ENCODE assay signal across 1 cellular context in the genomic region with DNA sequence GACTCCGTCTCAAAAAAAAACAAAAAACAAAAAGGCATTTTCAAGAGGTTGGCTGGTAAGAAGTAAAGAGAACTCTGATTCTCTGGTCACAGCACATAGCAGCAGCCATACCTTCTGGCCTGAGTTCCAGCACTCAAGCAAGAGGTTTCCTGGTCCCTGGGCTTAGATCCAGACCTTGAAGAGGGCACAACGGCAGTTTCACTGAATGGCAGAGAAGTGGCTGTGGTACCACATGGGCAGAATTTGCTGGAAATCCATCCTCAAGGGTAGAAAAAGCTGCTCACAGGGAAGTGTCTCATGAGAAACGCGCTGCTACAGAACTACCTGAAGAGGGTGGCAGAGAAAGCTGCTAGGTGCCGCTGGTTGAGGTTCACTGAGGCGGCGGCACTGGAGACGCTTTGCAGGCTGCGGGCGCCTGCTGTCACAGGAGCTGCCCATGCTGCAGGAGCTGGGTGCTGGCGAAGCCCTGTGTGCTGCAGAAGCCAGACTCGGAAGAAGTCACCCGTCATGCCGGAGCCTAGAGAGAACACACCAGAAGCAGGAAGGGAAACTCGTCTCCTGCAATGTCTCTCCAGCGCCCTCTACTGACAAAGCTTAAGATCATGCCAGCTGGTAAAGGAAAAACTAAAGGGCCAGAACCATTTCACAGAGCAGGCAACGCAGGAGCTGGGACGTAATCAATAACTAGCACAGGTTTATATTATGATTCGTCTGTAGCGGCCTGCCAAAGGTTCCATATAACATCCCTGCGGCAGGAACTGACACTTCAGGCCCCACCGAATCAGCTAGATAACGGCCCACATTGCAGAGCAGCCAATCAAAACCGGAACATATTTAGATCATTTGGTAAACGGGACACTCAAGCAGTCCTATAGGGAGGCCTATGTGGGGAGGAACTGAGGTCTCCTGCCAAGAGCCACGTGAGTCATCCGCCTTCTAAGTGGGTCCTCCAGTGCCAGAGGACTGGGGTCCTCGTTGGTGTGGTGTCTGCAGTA.
TF ChIP-seq lines count a peak whose summit lies in the region.

No MANE protein-coding gene starts in this region.

TF ChIP-seq in K562, 482 proteins besides CTCF, POLR2A, EP300 and RAD21 (continued from another document and continues in another):
- TF ChIP-seq, protein P1, sequence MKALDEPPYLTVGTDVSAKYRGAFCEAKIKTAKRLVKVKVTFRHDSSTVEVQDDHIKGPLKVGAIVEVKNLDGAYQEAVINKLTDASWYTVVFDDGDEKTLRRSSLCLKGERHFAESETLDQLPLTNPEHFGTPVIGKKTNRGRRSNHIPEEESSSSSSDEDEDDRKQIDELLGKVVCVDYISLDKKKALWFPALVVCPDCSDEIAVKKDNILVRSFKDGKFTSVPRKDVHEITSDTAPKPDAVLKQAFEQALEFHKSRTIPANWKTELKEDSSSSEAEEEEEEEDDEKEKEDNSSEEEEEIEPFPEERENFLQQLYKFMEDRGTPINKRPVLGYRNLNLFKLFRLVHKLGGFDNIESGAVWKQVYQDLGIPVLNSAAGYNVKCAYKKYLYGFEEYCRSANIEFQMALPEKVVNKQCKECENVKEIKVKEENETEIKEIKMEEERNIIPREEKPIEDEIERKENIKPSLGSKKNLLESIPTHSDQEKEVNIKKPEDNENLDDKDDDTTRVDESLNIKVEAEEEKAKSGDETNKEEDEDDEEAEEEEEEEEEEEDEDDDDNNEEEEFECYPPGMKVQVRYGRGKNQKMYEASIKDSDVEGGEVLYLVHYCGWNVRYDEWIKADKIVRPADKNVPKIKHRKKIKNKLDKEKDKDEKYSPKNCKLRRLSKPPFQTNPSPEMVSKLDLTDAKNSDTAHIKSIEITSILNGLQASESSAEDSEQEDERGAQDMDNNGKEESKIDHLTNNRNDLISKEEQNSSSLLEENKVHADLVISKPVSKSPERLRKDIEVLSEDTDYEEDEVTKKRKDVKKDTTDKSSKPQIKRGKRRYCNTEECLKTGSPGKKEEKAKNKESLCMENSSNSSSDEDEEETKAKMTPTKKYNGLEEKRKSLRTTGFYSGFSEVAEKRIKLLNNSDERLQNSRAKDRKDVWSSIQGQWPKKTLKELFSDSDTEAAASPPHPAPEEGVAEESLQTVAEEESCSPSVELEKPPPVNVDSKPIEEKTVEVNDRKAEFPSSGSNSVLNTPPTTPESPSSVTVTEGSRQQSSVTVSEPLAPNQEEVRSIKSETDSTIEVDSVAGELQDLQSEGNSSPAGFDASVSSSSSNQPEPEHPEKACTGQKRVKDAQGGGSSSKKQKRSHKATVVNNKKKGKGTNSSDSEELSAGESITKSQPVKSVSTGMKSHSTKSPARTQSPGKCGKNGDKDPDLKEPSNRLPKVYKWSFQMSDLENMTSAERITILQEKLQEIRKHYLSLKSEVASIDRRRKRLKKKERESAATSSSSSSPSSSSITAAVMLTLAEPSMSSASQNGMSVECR (CRISPR knock-in tag; IDR thresholded peaks at IDR 0.05) = peak; percentile 47; the same call in 1 of the 2 replicates
- TF ChIP-seq, protein P2, sequence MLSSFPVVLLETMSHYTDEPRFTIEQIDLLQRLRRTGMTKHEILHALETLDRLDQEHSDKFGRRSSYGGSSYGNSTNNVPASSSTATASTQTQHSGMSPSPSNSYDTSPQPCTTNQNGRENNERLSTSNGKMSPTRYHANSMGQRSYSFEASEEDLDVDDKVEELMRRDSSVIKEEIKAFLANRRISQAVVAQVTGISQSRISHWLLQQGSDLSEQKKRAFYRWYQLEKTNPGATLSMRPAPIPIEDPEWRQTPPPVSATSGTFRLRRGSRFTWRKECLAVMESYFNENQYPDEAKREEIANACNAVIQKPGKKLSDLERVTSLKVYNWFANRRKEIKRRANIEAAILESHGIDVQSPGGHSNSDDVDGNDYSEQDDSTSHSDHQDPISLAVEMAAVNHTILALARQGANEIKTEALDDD (IDR thresholded peaks at IDR 0.05) = peak; percentile 31; the same call in 1 of the 2 replicates
- TF ChIP-seq MYC (IDR thresholded peaks at IDR 0.05; ENCODE audit: low read depth, low read length) = peak; percentile 20; the same call in 1 of the 2 replicates
- TF ChIP-seq MYC (CRISPR knock-in tag; IDR thresholded peaks at IDR 0.05; ENCODE audit: borderline replicate concordance, low read depth) = no peak
- peak; percentile 67 for TF ChIP-seq POLR2G (IDR thresholded peaks at IDR 0.05; ENCODE audit: low read depth, low read length)
- TF ChIP-seq, protein P3, sequence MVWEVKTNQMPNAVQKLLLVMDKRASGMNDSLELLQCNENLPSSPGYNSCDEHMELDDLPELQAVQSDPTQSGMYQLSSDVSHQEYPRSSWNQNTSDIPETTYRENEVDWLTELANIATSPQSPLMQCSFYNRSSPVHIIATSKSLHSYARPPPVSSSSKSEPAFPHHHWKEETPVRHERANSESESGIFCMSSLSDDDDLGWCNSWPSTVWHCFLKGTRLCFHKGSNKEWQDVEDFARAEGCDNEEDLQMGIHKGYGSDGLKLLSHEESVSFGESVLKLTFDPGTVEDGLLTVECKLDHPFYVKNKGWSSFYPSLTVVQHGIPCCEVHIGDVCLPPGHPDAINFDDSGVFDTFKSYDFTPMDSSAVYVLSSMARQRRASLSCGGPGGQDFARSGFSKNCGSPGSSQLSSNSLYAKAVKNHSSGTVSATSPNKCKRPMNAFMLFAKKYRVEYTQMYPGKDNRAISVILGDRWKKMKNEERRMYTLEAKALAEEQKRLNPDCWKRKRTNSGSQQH (CRISPR knock-in tag; IDR thresholded peaks at IDR 0.05) = 0 out of 2 replicates have a peak, but pooled peaks have one; percentile 27
- TF ChIP-seq, protein P4, sequence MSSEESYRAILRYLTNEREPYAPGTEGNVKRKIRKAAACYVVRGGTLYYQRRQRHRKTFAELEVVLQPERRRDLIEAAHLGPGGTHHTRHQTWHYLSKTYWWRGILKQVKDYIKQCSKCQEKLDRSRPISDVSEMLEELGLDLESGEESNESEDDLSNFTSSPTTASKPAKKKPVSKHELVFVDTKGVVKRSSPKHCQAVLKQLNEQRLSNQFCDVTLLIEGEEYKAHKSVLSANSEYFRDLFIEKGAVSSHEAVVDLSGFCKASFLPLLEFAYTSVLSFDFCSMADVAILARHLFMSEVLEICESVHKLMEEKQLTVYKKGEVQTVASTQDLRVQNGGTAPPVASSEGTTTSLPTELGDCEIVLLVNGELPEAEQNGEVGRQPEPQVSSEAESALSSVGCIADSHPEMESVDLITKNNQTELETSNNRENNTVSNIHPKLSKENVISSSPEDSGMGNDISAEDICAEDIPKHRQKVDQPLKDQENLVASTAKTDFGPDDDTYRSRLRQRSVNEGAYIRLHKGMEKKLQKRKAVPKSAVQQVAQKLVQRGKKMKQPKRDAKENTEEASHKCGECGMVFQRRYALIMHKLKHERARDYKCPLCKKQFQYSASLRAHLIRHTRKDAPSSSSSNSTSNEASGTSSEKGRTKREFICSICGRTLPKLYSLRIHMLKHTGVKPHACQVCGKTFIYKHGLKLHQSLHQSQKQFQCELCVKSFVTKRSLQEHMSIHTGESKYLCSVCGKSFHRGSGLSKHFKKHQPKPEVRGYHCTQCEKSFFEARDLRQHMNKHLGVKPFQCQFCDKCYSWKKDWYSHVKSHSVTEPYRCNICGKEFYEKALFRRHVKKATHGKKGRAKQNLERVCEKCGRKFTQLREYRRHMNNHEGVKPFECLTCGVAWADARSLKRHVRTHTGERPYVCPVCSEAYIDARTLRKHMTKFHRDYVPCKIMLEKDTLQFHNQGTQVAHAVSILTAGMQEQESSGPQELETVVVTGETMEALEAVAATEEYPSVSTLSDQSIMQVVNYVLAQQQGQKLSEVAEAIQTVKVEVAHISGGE (CRISPR knock-in tag; IDR thresholded peaks at IDR 0.05) = peak in 1 of 3 experiments; percentile 86; a peak in 2 of 6 replicates
- TF ChIP-seq, protein P5, sequence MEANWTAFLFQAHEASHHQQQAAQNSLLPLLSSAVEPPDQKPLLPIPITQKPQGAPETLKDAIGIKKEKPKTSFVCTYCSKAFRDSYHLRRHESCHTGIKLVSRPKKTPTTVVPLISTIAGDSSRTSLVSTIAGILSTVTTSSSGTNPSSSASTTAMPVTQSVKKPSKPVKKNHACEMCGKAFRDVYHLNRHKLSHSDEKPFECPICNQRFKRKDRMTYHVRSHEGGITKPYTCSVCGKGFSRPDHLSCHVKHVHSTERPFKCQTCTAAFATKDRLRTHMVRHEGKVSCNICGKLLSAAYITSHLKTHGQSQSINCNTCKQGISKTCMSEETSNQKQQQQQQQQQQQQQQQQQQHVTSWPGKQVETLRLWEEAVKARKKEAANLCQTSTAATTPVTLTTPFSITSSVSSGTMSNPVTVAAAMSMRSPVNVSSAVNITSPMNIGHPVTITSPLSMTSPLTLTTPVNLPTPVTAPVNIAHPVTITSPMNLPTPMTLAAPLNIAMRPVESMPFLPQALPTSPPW (CRISPR knock-in tag; IDR thresholded peaks at IDR 0.05) = peak; percentile 30; the same call in 1 of the 2 replicates
- TF ChIP-seq NFIC (IDR thresholded peaks at IDR 0.05) = 0 out of 2 replicates have a peak, but pooled peaks have one; percentile 4
- TF ChIP-seq CBX3 (IDR thresholded peaks at IDR 0.05; ENCODE audit: borderline replicate concordance in 1 of 2, low read length in 2 of 2) = peak in 1 of 2 experiments; percentile 58; a peak in 1 of 3 replicates
- TF ChIP-seq, protein P6, sequence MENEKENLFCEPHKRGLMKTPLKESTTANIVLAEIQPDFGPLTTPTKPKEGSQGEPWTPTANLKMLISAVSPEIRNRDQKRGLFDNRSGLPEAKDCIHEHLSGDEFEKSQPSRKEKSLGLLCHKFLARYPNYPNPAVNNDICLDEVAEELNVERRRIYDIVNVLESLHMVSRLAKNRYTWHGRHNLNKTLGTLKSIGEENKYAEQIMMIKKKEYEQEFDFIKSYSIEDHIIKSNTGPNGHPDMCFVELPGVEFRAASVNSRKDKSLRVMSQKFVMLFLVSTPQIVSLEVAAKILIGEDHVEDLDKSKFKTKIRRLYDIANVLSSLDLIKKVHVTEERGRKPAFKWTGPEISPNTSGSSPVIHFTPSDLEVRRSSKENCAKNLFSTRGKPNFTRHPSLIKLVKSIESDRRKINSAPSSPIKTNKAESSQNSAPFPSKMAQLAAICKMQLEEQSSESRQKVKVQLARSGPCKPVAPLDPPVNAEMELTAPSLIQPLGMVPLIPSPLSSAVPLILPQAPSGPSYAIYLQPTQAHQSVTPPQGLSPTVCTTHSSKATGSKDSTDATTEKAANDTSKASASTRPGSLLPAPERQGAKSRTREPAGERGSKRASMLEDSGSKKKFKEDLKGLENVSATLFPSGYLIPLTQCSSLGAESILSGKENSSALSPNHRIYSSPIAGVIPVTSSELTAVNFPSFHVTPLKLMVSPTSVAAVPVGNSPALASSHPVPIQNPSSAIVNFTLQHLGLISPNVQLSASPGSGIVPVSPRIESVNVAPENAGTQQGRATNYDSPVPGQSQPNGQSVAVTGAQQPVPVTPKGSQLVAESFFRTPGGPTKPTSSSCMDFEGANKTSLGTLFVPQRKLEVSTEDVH (IDR thresholded peaks at IDR 0.05; ENCODE audit: low read depth, partially characterized antibody) = peak; percentile 69
- 0 out of 2 replicates have a peak, but pooled peaks have one; percentile 46 for TF ChIP-seq XRCC5 (IDR thresholded peaks at IDR 0.05; ENCODE audit: low read depth, low read length)
- no peak for TF ChIP-seq E2F3 (CRISPR knock-in tag; IDR thresholded peaks at IDR 0.05)
- peak; percentile 19 for TF ChIP-seq PHF20 (IDR thresholded peaks at IDR 0.05; ENCODE audit: partially characterized antibody)
- TF ChIP-seq, protein P7, sequence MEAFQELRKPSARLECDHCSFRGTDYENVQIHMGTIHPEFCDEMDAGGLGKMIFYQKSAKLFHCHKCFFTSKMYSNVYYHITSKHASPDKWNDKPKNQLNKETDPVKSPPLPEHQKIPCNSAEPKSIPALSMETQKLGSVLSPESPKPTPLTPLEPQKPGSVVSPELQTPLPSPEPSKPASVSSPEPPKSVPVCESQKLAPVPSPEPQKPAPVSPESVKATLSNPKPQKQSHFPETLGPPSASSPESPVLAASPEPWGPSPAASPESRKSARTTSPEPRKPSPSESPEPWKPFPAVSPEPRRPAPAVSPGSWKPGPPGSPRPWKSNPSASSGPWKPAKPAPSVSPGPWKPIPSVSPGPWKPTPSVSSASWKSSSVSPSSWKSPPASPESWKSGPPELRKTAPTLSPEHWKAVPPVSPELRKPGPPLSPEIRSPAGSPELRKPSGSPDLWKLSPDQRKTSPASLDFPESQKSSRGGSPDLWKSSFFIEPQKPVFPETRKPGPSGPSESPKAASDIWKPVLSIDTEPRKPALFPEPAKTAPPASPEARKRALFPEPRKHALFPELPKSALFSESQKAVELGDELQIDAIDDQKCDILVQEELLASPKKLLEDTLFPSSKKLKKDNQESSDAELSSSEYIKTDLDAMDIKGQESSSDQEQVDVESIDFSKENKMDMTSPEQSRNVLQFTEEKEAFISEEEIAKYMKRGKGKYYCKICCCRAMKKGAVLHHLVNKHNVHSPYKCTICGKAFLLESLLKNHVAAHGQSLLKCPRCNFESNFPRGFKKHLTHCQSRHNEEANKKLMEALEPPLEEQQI (IDR thresholded peaks at IDR 0.05) = no peak
- no peak for TF ChIP-seq SRSF9 (IDR thresholded peaks at IDR 0.05; ENCODE audit: borderline replicate concordance, low read depth, low read length)
- 0 out of 2 replicates have a peak, but pooled peaks have one; percentile 29 for TF ChIP-seq TOE1 (IDR thresholded peaks at IDR 0.05; ENCODE audit: borderline replicate concordance)
- no peak for TF ChIP-seq TOE1 (CRISPR knock-in tag; IDR thresholded peaks at IDR 0.05; ENCODE audit: borderline replicate concordance, low read depth)
- no peak for TF ChIP-seq SMAD2 (IDR thresholded peaks at IDR 0.05; ENCODE audit: low read depth, low read length)
- peak; percentile 40; the same call in 1 of the 2 replicates for TF ChIP-seq RUNX1 (IDR thresholded peaks at IDR 0.05; ENCODE audit: low read depth)
- peak; percentile 53 for TF ChIP-seq DACH1 (IDR thresholded peaks at IDR 0.05; ENCODE audit: partially characterized antibody)
- TF ChIP-seq, protein P8, sequence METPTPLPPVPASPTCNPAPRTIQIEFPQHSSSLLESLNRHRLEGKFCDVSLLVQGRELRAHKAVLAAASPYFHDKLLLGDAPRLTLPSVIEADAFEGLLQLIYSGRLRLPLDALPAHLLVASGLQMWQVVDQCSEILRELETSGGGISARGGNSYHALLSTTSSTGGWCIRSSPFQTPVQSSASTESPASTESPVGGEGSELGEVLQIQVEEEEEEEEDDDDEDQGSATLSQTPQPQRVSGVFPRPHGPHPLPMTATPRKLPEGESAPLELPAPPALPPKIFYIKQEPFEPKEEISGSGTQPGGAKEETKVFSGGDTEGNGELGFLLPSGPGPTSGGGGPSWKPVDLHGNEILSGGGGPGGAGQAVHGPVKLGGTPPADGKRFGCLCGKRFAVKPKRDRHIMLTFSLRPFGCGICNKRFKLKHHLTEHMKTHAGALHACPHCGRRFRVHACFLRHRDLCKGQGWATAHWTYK (CRISPR knock-in tag; IDR thresholded peaks at IDR 0.05) = 0 out of 2 replicates have a peak, but pooled peaks have one; percentile 66
- TF ChIP-seq SMARCA5 (IDR thresholded peaks at IDR 0.05) = no peak
- TF ChIP-seq, protein P9, sequence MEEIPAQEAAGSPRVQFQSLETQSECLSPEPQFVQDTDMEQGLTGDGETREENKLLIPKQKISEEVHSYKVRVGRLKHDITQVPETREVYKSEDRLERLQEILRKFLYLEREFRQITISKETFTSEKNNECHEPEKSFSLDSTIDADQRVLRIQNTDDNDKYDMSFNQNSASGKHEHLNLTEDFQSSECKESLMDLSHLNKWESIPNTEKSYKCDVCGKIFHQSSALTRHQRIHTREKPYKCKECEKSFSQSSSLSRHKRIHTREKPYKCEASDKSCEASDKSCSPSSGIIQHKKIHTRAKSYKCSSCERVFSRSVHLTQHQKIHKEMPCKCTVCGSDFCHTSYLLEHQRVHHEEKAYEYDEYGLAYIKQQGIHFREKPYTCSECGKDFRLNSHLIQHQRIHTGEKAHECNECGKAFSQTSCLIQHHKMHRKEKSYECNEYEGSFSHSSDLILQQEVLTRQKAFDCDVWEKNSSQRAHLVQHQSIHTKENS (CRISPR knock-in tag; IDR thresholded peaks at IDR 0.05) = 0 out of 2 replicates have a peak, but pooled peaks have one; percentile 47
- TF ChIP-seq POLR2AphosphoS5 (IDR thresholded peaks at IDR 0.05; ENCODE audit: control insufficient read depth, insufficient read depth, low read depth, low read length) = peak; percentile 31; the same call in 1 of the 2 replicates
- TF ChIP-seq POU5F1 (IDR thresholded peaks at IDR 0.05; ENCODE audit: borderline replicate concordance, low read depth, low read length, partially characterized antibody) = no peak
- peak; percentile 41; the same call in 1 of the 2 replicates for TF ChIP-seq ETV1 (tag; conservative IDR thresholded peaks at IDR 0.05; ENCODE audit: low read depth)
